ENCODE assay signal across 1 cellular context in genomic region chr1:39214021-39214713, GRCh38.
TF ChIP-seq lines count a peak whose summit lies in the region.

No MANE protein-coding gene starts in this region.

TF ChIP-seq in SK-N-SH, 30 proteins besides CTCF, POLR2A, EP300 and RAD21 (continued from another document):
- 0 out of 2 replicates have a peak, but pooled peaks have one; percentile 35 for TF ChIP-seq REST (IDR thresholded peaks at IDR 0.05; ENCODE audit: low read depth, low read length)
- no peak for TF ChIP-seq FOSL2 (IDR thresholded peaks at IDR 0.05; ENCODE audit: borderline replicate concordance, low read depth)
- no peak for TF ChIP-seq SIN3A (IDR thresholded peaks at IDR 0.05; ENCODE audit: borderline replicate concordance, low read depth, low read length)
- peak; percentile 92 for TF ChIP-seq PBX3 (IDR thresholded peaks at IDR 0.05)
- no peak for TF ChIP-seq ZBTB33 (IDR thresholded peaks at IDR 0.05; ENCODE audit: borderline replicate concordance, low read depth)
- TF ChIP-seq USF2 (IDR thresholded peaks at IDR 0.05; ENCODE audit: borderline replicate concordance, low read depth, low read length): no peak
- no peak for TF ChIP-seq EZH2phosphoT487 (IDR thresholded peaks at IDR 0.05; ENCODE audit: borderline replicate concordance, low read depth)
- TF ChIP-seq GABPA (IDR thresholded peaks at IDR 0.05; ENCODE audit: low read depth): no peak
